ENCODE assay signal across 21 cellular contexts in the genomic region with DNA sequence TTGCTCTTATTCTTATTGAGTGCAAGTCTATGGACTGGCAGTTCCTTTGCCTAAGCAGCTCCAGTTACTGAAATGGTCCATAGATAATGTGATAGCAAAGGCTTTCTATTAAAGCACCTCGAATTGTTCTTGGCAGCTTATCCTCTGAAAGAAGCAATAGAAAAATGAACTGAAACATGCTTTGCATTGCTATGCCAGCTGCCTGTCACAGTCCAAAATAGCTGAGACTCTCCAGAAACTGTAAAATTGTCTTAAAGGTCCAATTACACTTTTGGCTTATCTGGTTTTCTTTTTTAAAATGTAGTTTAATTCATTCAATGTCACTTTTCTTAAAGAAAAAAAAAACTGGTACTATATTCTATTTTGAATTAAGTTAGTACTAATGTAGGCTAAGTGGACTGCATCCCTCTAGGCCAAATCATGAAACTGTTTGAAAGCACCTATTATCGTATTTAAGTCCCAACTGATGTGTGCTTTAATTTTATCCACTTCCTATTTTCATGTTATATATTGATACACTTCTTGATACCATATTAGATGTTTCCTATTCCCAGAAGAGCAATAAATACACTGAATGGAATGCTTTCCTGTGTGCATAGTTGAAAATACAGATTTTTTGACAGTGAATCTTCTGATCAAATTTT.
"Had no signal": no experiment of that assay in that cellular context is flagged by ENCODE, and none has a peak within 500 bp of the region (broad histone marks: within the 10 kb centered on the region; RNA-seq: fewer than 3 reads in every experiment).

No MANE protein-coding gene starts in this region.

- H3K36me3 ChIP-seq: left lung, ovary, spleen, thoracic aorta, tibial nerve, upper lobe of left lung had no signal

- H3K9me3 ChIP-seq: psoas muscle had no signal

- H3K4me3 ChIP-seq: coronary artery, left lung, ovary, psoas muscle, skin epidermis, spleen, thoracic aorta, tibial nerve, upper lobe of left lung had no signal

- H3K27me3 ChIP-seq: left lung, ovary, spleen, tibial nerve, upper lobe of left lung had no signal

- ATAC-seq: left cardiac atrium; left lung; naive thymus-derived CD8-positive, alpha-beta T cell; psoas muscle; right cardiac atrium; stimulated activated memory B cell treated with anti-CD40 and anti-IgM and Interleukin-4, amounts not matched to agents 10 μg/mL and 1 μg/mL and 100 μg/mL, for 72 hours; stimulated activated naive CD8-positive, alpha-beta T cell treated with anti-CD3 and anti-CD28 coated beads, Interleukin-15, Interleukin-2, amounts not matched to agents 100 U/mL and 50 U/mL, for 24 hours had no signal

- DNase-seq: dermis blood vessel endothelial cell; left cardiac atrium; left lung; mesendoderm; naive thymus-derived CD8-positive, alpha-beta T cell; nephron progenitor cell; nucleus accumbens; ovary; posterior cingulate gyrus; psoas muscle; right cardiac atrium; spleen; stimulated activated CD4-positive, alpha-beta T cell treated with anti-CD3 and anti-CD28 coated beads, Interleukin-4, amount 100 ng/mL, for 4 hours; stimulated activated naive CD8-positive, alpha-beta T cell treated with anti-CD3 and anti-CD28 coated beads, Interleukin-15, Interleukin-2, amounts not matched to agents 100 U/mL and 50 U/mL, for 24 hours; substantia nigra; upper lobe of left lung had no signal

- H3K4me1 ChIP-seq: left lung, psoas muscle, spleen, tibial nerve, upper lobe of left lung had no signal

- H3K27ac ChIP-seq: coronary artery, left lung, ovary, psoas muscle, skin epidermis, spleen, thoracic aorta, tibial nerve, upper lobe of left lung had no signal

- H3K36me3 Mint-ChIP-seq: stimulated activated memory B cell treated with anti-CD40 and anti-IgM and Interleukin-4, amounts not matched to agents 10 μg/mL and 1 μg/mL and 100 μg/mL, for 72 hours had no signal

- H3K27ac Mint-ChIP-seq: naive thymus-derived CD8-positive, alpha-beta T cell; nephron progenitor cell; stimulated activated memory B cell treated with anti-CD40 and anti-IgM and Interleukin-4, amounts not matched to agents 10 μg/mL and 1 μg/mL and 100 μg/mL, for 72 hours had no signal
